In genomic region chrX:149803458-149804062, GRCh38 we compare ENCODE assay signal across 25 cellular contexts. TPM values are rescaled to one million over a fixed set of nuclear protein-coding genes. Genes with fewer than 3 reads are reported as not detected.
"Had no signal": no experiment of that assay in that cellular context is flagged by ENCODE, and none has a peak within 500 bp of the region (broad histone marks: within the 10 kb centered on the region; RNA-seq: fewer than 3 reads in every experiment).

No MANE protein-coding gene starts in this region.

- H3K27me3 ChIP-seq: MG63, SJSA1 had no signal

- FAIRE-seq: HepG2, RCC 7860 had no signal

- H3K36me3 Mint-ChIP-seq: IgD-negative memory B cell had no signal

- H3K27ac ChIP-seq: SJSA1, SK-N-MC had no signal

- H3K4me1 ChIP-seq: SJSA1 had no signal

- DNase-seq: Karpas-422, KBM-7, MG63, NCI-H1092, NCI-H1105 treated with DMSO at 0.1 percent for 48 hours, NCI-H1417 treated with DMSO at 0.1 percent for 48 hours, NCI-H146, NCI-H1694 treated with DMSO at 0.1 percent for 48 hours, NCI-H1930, NCI-H2081, NCI-H2107, NCI-H2227 treated with DMSO at 0.1 percent for 48 hours, NCI-H524, NCI-H526 treated with DMSO at 0.1 percent for 48 hours, NCI-H748 treated with DMSO at 0.1 percent for 48 hours, Right ventricle myocardium superior, RPMI8226, SIG-M5 had no signal

- H3K4me3 ChIP-seq: MG63, SJSA1, SK-N-MC had no signal

- H3K4me3 Mint-ChIP-seq: IgD-negative memory B cell had no signal

- H3K36me3 ChIP-seq: MG63, SJSA1 had no signal

- ATAC-seq: HepG2 had no signal

- H3K9me3 ChIP-seq: MG63, SJSA1 had no signal

RNA-seq across cellular contexts. Expression of gene MAGEA9, which starts 21.8 kb away (rescaled TPM):
- total RNA-seq: HT1080, NCI-H460, Right ventricle myocardium superior, SJSA1 had no signal
- polyA plus RNA-seq: HepG2, IgD-negative memory B cell had no signal

RNA-seq across cellular contexts. Expression of gene HSFX1, which starts 29.7 kb away (rescaled TPM):
- total RNA-seq: NCI-H460 had no signal
- polyA plus RNA-seq: IgD-negative memory B cell had no signal
